11 cellular contexts compared by ENCODE assay signal in genomic region chr2:239307921-239308620, GRCh38.
DNase-seq lines count a peak whose midpoint lies in the region; TF ChIP-seq lines count a peak whose summit lies in the region.
"Had no signal": no experiment of that assay in that cellular context is flagged by ENCODE, and none has a peak within 500 bp of the region (broad histone marks: within the 10 kb centered on the region; RNA-seq: fewer than 3 reads in every experiment).

No MANE protein-coding gene starts in this region.

- WGBS in adrenal gland, 4 donors, result 70 to 79% (median 75%) methylated on average over 13 to 16 of the region's 16 CpGs

- H3K9ac ChIP-seq in BLaER1, result peak overlapping the region; percentile 44; the same call in 1 of the 2 replicates

- H3K4me3 ChIP-seq in BLaER1 (no peak overlapping the region), adrenal gland (peak overlapping the region in 1 of 4 donors; percentile 37), skin epidermis (peak overlapping the region in 5 of 7 experiments; percentile 10 to 41 (median 27))

- H3K27me3 ChIP-seq in BLaER1 (no peaks in the 10 kb centered on the region), adrenal gland (no peaks in the 10 kb centered on the region)

- H3K36me3 ChIP-seq in BLaER1 (0 out of 2 replicates have a peak, but pooled peaks cover 6% of the 10 kb centered on the region), adrenal gland (replicated peaks in 1 of 2) (no peaks in the 10 kb centered on the region)

- H3K4me1 ChIP-seq in BLaER1 (peaks cover 100% of the 10 kb centered on the region), adrenal gland (replicated peaks in 1 of 2) (peaks cover 21 to 81% of the 10 kb centered on the region in 2 donors)

- intact Hi-C loops in adrenal gland (cut with DNase I), result loop anchor here in 1 of 2 donors (10.0 kb wide), 1 partner anchor 87 kb away; no protein-coding TSS in a partner anchor

- H3K27ac ChIP-seq in BLaER1 (peak overlapping the region; percentile 67), adrenal gland (peak overlapping the region in 3 of 5 donors; percentile 68 to 86 (median 86)), skin epidermis (peak overlapping the region in 15 of 21 experiments; percentile 22 to 85 (median 69))

- no peak for TF ChIP-seq CTCF in adrenal gland (IDR thresholded peaks at IDR 0.05)

- H3K9me3 ChIP-seq in BLaER1 (no peaks in the 10 kb centered on the region), adrenal gland (replicated peaks in 1 of 3) (no peaks in the 10 kb centered on the region)

- DNase-seq in adrenal gland, result peak in 6 of 7 donors; percentile 11 to 51 (median 20)
- DNase-seq in islet precursor cell, result peak; percentile 40
- no peak for DNase-seq in iPS-NIHi11 (ENCODE audit: low spot score)
- no peak for DNase-seq in LoVo (ENCODE audit: low spot score)
- DNase-seq in NCI-H2081 treated with DMSO at 0.1 percent for 48 hours (lab: John Stamatoyannopoulos, UW), result no peak
- DNase-seq in GF-D8 (lab: John Stamatoyannopoulos, UW), result no peak
- DNase-seq: activated gamma-delta T cell treated with Interleukin-2 at 50 U/mL for 16 hours, COR-L47, NCI-H2029 treated with DMSO at 0.1 percent for 48 hours had no signal

- H4K20me1 ChIP-seq in BLaER1, result peaks cover 57% of the 10 kb centered on the region

- peak overlapping the region; percentile 89 for H3K4me2 ChIP-seq in BLaER1

- TF ChIP-seq POLR2A in adrenal gland (IDR thresholded peaks at IDR 0.05), result no peak

Comparison
In these comparisons a context has a peak if more than half of its experiments do, and no peak if none do; other contexts are left out.
1. DNase-seq: peak in adrenal gland (6 of 7) and islet precursor cell (single experiment); none in iPS-NIHi11 (single experiment), LoVo (single experiment), NCI-H2081 treated with DMSO at 0.1 percent for 48 hours (single experiment) and GF-D8 (single experiment).
2. Peak in every context shown above with its lines, with median percentiles within 50 percentile points of each other: H3K27ac ChIP-seq.